ENCODE assay signal across 3 cellular contexts in genomic region chr1:91818713-91818975, GRCh38.
A peak's percentile ranks its signal among the peaks of the same experiment; 100 is the strongest.
TF ChIP-seq lines count a peak whose summit lies in the region.

No MANE protein-coding gene starts in this region.

TF ChIP-seq in GM23338, 12 proteins besides CTCF, POLR2A, EP300 and RAD21:
- TF ChIP-seq JUNB (IDR thresholded peaks at IDR 0.05; ENCODE audit: unreplicated experiment) (no peak), ETS1 (IDR thresholded peaks at IDR 0.05) (no peak), CREB1 (CRISPR knock-in tag; IDR thresholded peaks at IDR 0.05; ENCODE audit: low read depth) (no peak), POLR2AphosphoS5 (IDR thresholded peaks at IDR 0.05; ENCODE audit: low read depth) (no peak)

TF ChIP-seq in GM12878, 131 proteins besides CTCF, POLR2A, EP300 and RAD21:
- TF ChIP-seq SKIL (IDR thresholded peaks at IDR 0.05; ENCODE audit: low read depth, poor library complexity, severe bottlenecking) (no peak), PAX5 (IDR thresholded peaks at IDR 0.05; ENCODE audit: borderline replicate concordance, low read depth, low read length) (no peak), MYC (IDR thresholded peaks at IDR 0.05; ENCODE audit: insufficient read depth, insufficient read length, insufficient replicate concordance, low read length, severe bottlenecking) (no peak), SPI1 (IDR thresholded peaks at IDR 0.05; ENCODE audit: borderline replicate concordance, insufficient read depth, low read depth, low read length) (no peak), EED (IDR thresholded peaks at IDR 0.05; ENCODE audit: low read depth) (no peak), POU2F2 (IDR thresholded peaks at IDR 0.05; ENCODE audit: borderline replicate concordance, low read depth, low read length) (no peak), PML (IDR thresholded peaks at IDR 0.05; ENCODE audit: low read length) (no peak), BHLHE40 (IDR thresholded peaks at IDR 0.05; ENCODE audit: borderline replicate concordance in 1 of 2, low read depth in 2 of 2, low read length in 1 of 2) (no peak), MAX (IDR thresholded peaks at IDR 0.05; ENCODE audit: low read depth, low read length) (no peak)

TF ChIP-seq in HepG2, 621 proteins besides CTCF, POLR2A, EP300 and RAD21:
- peak; percentile 61; the same call in 1 of the 2 replicates for TF ChIP-seq MAFF (IDR thresholded peaks at IDR 0.05; ENCODE audit: low read depth, low read length)
- no peak for TF ChIP-seq ZNF451 (CRISPR knock-in tag; IDR thresholded peaks at IDR 0.05)
- TF ChIP-seq HINFP (CRISPR knock-in tag; IDR thresholded peaks at IDR 0.05; ENCODE audit: low read depth) = no peak
- TF ChIP-seq ZNF251 (CRISPR knock-in tag; IDR thresholded peaks at IDR 0.05) = no peak
- peak; percentile 80 to 82 for TF ChIP-seq MAFK (conservative IDR thresholded peaks at IDR 0.05 in 1 of 2, IDR thresholded peaks at IDR 0.05 in 1 of 2; ENCODE audit: low read length in 2 of 2)
- TF ChIP-seq ZNF614 (CRISPR knock-in tag; IDR thresholded peaks at IDR 0.05; ENCODE audit: borderline replicate concordance) = no peak
